In genomic region chr20:13099676-13100075, GRCh38 we compare ENCODE assay signal across 26 cellular contexts.
"Had no signal": no experiment of that assay in that cellular context is flagged by ENCODE, and none has a peak within 500 bp of the region (broad histone marks: within the 10 kb centered on the region; RNA-seq: fewer than 3 reads in every experiment).

No MANE protein-coding gene starts in this region.

- ATAC-seq: activated CD8-positive, alpha-beta T cell treated with anti-CD3 and anti-CD28 coated beads, Interleukin-2, amount 10 ng/mL, durations not matched to agents 7 days and 5 days; activated naive CD8-positive, alpha-beta T cell treated with anti-CD3 and anti-CD28 coated beads, Interleukin-2, amount 50 U/mL, for 24 hours; gastroesophageal sphincter; left cardiac atrium had no signal

- H3K4me3 Mint-ChIP-seq: activated CD8-positive, alpha-beta T cell treated with anti-CD3 and anti-CD28 coated beads, Interleukin-2, amount 10 ng/mL, durations not matched to agents 7 days and 5 days; activated naive CD8-positive, alpha-beta T cell treated with anti-CD3 and anti-CD28 coated beads, Interleukin-2, amount 50 U/mL, for 24 hours; activated T-helper 1 cell treated with anti-CD3 and anti-CD28 coated beads, Interleukin-12 subunit alpha, Interleukin-12 subunit beta, Interleukin-2, Interleukin-4 antibody, amounts not matched to agents 30 ng/mL and 10 ng/mL and 1 ng/mL, durations not matched to agents 14 hours and 24 hours and 36 hours; brain; naive B cell; neural crest cell had no signal

- H3K36me3 ChIP-seq: sigmoid colon, spleen had no signal

- H3K9me3 Mint-ChIP-seq: activated naive CD8-positive, alpha-beta T cell treated with anti-CD3 and anti-CD28 coated beads, Interleukin-2, amount 50 U/mL, for 24 hours; activated T-helper 1 cell treated with anti-CD3 and anti-CD28 coated beads, Interleukin-12 subunit alpha, Interleukin-12 subunit beta, Interleukin-2, Interleukin-4 antibody, amounts not matched to agents 30 ng/mL and 10 ng/mL and 1 ng/mL, durations not matched to agents 14 hours and 24 hours and 36 hours; brain; naive B cell; neural crest cell had no signal

- DNase-seq: activated CD4-positive, alpha-beta T cell treated with anti-CD3 and anti-CD28 coated beads for 1 hour; activated CD4-positive, alpha-beta T cell treated with anti-CD3 and anti-CD28 coated beads, Interleukin-2, amount 50 U/mL, for 1 hour; activated CD8-positive, alpha-beta T cell treated with anti-CD3 and anti-CD28 coated beads, Interleukin-2, amount 10 ng/mL, durations not matched to agents 7 days and 5 days; activated gamma-delta T cell; activated naive CD4-positive, alpha-beta T cell treated with anti-CD3 and anti-CD28 coated beads, Interleukin-2, amount 50 U/mL, for 16 hours; activated naive CD8-positive, alpha-beta T cell treated with anti-CD3 and anti-CD28 coated beads, Interleukin-2, amount 50 U/mL, for 24 hours; anterior cingulate cortex; central memory CD4-positive, alpha-beta T cell; dermis blood vessel endothelial cell; effector CD8-positive, alpha-beta T cell; head of caudate nucleus; left cardiac atrium; mesendoderm; naive B cell; posterior cingulate gyrus; sigmoid colon; spleen; stimulated activated CD4-positive, alpha-beta T cell treated with anti-CD3 and anti-CD28 coated beads, Interleukin-4, amount 100 ng/mL, for 1 hour; stimulated activated naive CD4-positive, alpha-beta T cell treated with Interleukin-2 at 50 U/mL for 16 hours had no signal

- H3K36me3 Mint-ChIP-seq: brain, naive B cell had no signal

- H3K27ac ChIP-seq: esophagus muscularis mucosa, gastroesophageal sphincter, sigmoid colon, spleen, VCaP had no signal

- H3K27ac Mint-ChIP-seq: activated CD8-positive, alpha-beta T cell treated with anti-CD3 and anti-CD28 coated beads, Interleukin-2, amount 10 ng/mL, durations not matched to agents 7 days and 5 days; activated naive CD8-positive, alpha-beta T cell treated with anti-CD3 and anti-CD28 coated beads, Interleukin-2, amount 50 U/mL, for 24 hours; activated T-helper 1 cell treated with anti-CD3 and anti-CD28 coated beads, Interleukin-12 subunit alpha, Interleukin-12 subunit beta, Interleukin-2, Interleukin-4 antibody, amounts not matched to agents 30 ng/mL and 10 ng/mL and 1 ng/mL, durations not matched to agents 14 hours and 24 hours and 36 hours; naive B cell had no signal

- H3K4me1 ChIP-seq: esophagus muscularis mucosa, gastroesophageal sphincter, sigmoid colon, spleen had no signal

- H3K27me3 ChIP-seq: esophagus muscularis mucosa, gastroesophageal sphincter, sigmoid colon, spleen had no signal

- H3K4me1 Mint-ChIP-seq: activated naive CD8-positive, alpha-beta T cell treated with anti-CD3 and anti-CD28 coated beads, Interleukin-2, amount 50 U/mL, for 24 hours; brain; naive B cell had no signal

- FAIRE-seq: islet of Langerhans had no signal

- H3K27me3 Mint-ChIP-seq: activated naive CD8-positive, alpha-beta T cell treated with anti-CD3 and anti-CD28 coated beads, Interleukin-2, amount 50 U/mL, for 24 hours; naive B cell had no signal

- H3K9me3 ChIP-seq: esophagus muscularis mucosa, gastroesophageal sphincter, sigmoid colon, spleen had no signal

- H3K4me3 ChIP-seq: esophagus muscularis mucosa, gastroesophageal sphincter, sigmoid colon, spleen had no signal
